In genomic region chr6:85749236-85749635, GRCh38 we compare ENCODE assay signal across 24 cellular contexts.
"Had no signal": no experiment of that assay in that cellular context is flagged by ENCODE, and none has a peak within 500 bp of the region (broad histone marks: within the 10 kb centered on the region; RNA-seq: fewer than 3 reads in every experiment).

No MANE protein-coding gene starts in this region.

- DNase-seq: dermis blood vessel endothelial cell; dorsolateral prefrontal cortex; effector CD4-positive, alpha-beta T cell; effector memory CD4-positive, alpha-beta T cell; foreskin keratinocyte; heart left ventricle; hypothalamus; immature natural killer cell; islet precursor cell; kidney; kidney glomerular epithelial cell; left colon; left lung; left ventricle myocardium superior; mammary epithelial cell; mesendoderm; midbrain had no signal

- FAIRE-seq: endothelial cell of umbilical vein, frontal cortex, kidney had no signal

- H3K9me3 ChIP-seq: esophagus muscularis mucosa, gastroesophageal sphincter, heart left ventricle, left lung had no signal

- H3K36me3 ChIP-seq: esophagus muscularis mucosa, gastroesophageal sphincter, heart left ventricle, left lung had no signal

- H3K4me1 ChIP-seq: esophagus muscularis mucosa, foreskin keratinocyte, gastroesophageal sphincter, heart left ventricle had no signal

- H3K27ac ChIP-seq: coronary artery, dorsolateral prefrontal cortex, esophagus muscularis mucosa, foreskin keratinocyte, gastroesophageal sphincter, heart left ventricle, hepatocyte, left lung had no signal

- ATAC-seq: foreskin keratinocyte, gastroesophageal sphincter, heart left ventricle, left colon, left lung, left ventricle myocardium superior had no signal

- H3K27me3 ChIP-seq: esophagus muscularis mucosa, foreskin keratinocyte, gastroesophageal sphincter, hepatocyte, left lung had no signal

- H3K4me3 ChIP-seq: coronary artery, dorsolateral prefrontal cortex, esophagus muscularis mucosa, gastroesophageal sphincter, heart left ventricle, hepatocyte, left lung, lung had no signal
